16 cellular contexts compared by ENCODE assay signal in the genomic region with DNA sequence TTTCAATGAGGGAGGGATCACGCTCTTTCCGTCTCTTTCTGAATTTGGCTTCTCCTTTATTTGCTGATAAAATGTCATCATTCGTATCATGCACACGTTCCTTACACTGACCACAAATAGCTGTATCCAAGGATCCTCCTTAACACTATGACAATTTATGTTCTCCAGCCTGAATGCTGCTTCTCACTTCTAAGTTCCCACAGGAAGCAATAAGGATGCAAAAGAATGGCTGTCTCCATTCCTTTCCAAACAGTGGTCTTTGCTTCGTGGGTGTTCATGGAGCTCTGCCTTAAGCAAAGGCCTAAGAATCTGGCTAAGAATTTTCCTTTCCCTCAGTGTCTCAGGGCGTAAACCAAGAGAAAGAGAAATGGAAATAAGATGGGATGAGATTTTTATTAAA.
"Had no signal": no experiment of that assay in that cellular context is flagged by ENCODE, and none has a peak within 500 bp of the region (broad histone marks: within the 10 kb centered on the region; RNA-seq: fewer than 3 reads in every experiment).

No MANE protein-coding gene starts in this region.

- H3K9me3 ChIP-seq: left lung had no signal

- H3K27me3 ChIP-seq: brain microvascular endothelial cell, left lung had no signal

- H3K4me1 Mint-ChIP-seq: activated CD4-positive, alpha-beta T cell treated with anti-CD3 and anti-CD28 coated beads, Interleukin-2, amount 10 ng/mL, durations not matched to agents 24 days and 14 days had no signal

- FAIRE-seq: islet of Langerhans had no signal

- DNase-seq: activated CD4-positive, alpha-beta T cell treated with anti-CD3 and anti-CD28 coated beads, Interleukin-2, amount 10 ng/mL, durations not matched to agents 24 days and 14 days; activated CD4-positive, CD25-positive, alpha-beta regulatory T cell; activated CD8-positive, alpha-beta memory T cell treated with anti-CD3 and anti-CD28 coated beads, Interleukin-2, amount 50 U/mL, for 48 hours; activated CD8-positive, alpha-beta T cell treated with anti-CD3 and anti-CD28 coated beads, Interleukin-2, amount 10 ng/mL, durations not matched to agents 7 days and 5 days; activated naive CD8-positive, alpha-beta T cell treated with anti-CD3 and anti-CD28 coated beads for 36 hours; brain microvascular endothelial cell; cerebellar nuclear complex; effector memory CD4-positive, alpha-beta T cell; left lung; nephron progenitor cell; right cardiac atrium; stimulated activated naive CD8-positive, alpha-beta T cell treated with anti-CD3 and anti-CD28 coated beads, Interleukin-15, amount 100 ng/mL, for 72 hours; SW 1271 had no signal

- H3K4me1 ChIP-seq: left lung had no signal

- H3K9me3 Mint-ChIP-seq: activated CD4-positive, alpha-beta T cell treated with anti-CD3 and anti-CD28 coated beads, Interleukin-2, amount 10 ng/mL, durations not matched to agents 24 days and 14 days; activated naive CD8-positive, alpha-beta T cell treated with anti-CD3 and anti-CD28 coated beads for 36 hours; nephron progenitor cell; stimulated activated naive CD8-positive, alpha-beta T cell treated with anti-CD3 and anti-CD28 coated beads, Interleukin-15, amount 100 ng/mL, for 72 hours; T-helper 2 cell treated with Interferon-gamma antibody and Interleukin-4, amounts not matched to agents 5 μg/mL and 100 μg/mL, for 36 hours had no signal

- H3K36me3 ChIP-seq: brain microvascular endothelial cell had no signal

- H3K4me3 ChIP-seq: left lung had no signal

- ATAC-seq: activated CD8-positive, alpha-beta T cell treated with anti-CD3 and anti-CD28 coated beads, Interleukin-2, amount 10 ng/mL, durations not matched to agents 7 days and 5 days; left lung; right cardiac atrium; stimulated activated naive CD8-positive, alpha-beta T cell treated with anti-CD3 and anti-CD28 coated beads, Interleukin-15, amount 100 ng/mL, for 72 hours had no signal

- H3K4me3 Mint-ChIP-seq: activated CD4-positive, alpha-beta T cell treated with anti-CD3 and anti-CD28 coated beads, Interleukin-2, amount 10 ng/mL, durations not matched to agents 24 days and 14 days; activated CD8-positive, alpha-beta T cell treated with anti-CD3 and anti-CD28 coated beads, Interleukin-2, amount 10 ng/mL, durations not matched to agents 7 days and 5 days; activated naive CD8-positive, alpha-beta T cell treated with anti-CD3 and anti-CD28 coated beads for 36 hours; nephron progenitor cell; stimulated activated naive CD8-positive, alpha-beta T cell treated with anti-CD3 and anti-CD28 coated beads, Interleukin-15, amount 100 ng/mL, for 72 hours; T-helper 2 cell treated with Interferon-gamma antibody and Interleukin-4, amounts not matched to agents 5 μg/mL and 100 μg/mL, for 36 hours had no signal

- H3K27ac ChIP-seq: left lung had no signal

- H3K27ac Mint-ChIP-seq: activated CD4-positive, alpha-beta T cell treated with anti-CD3 and anti-CD28 coated beads, Interleukin-2, amount 10 ng/mL, durations not matched to agents 24 days and 14 days; activated CD8-positive, alpha-beta T cell treated with anti-CD3 and anti-CD28 coated beads, Interleukin-2, amount 10 ng/mL, durations not matched to agents 7 days and 5 days; activated naive CD8-positive, alpha-beta T cell treated with anti-CD3 and anti-CD28 coated beads for 36 hours; nephron progenitor cell; progenitor cell of endocrine pancreas; stimulated activated naive CD8-positive, alpha-beta T cell treated with anti-CD3 and anti-CD28 coated beads, Interleukin-15, amount 100 ng/mL, for 72 hours; T-helper 2 cell treated with Interferon-gamma antibody and Interleukin-4, amounts not matched to agents 5 μg/mL and 100 μg/mL, for 36 hours had no signal

- H3K27me3 Mint-ChIP-seq: activated CD4-positive, alpha-beta T cell treated with anti-CD3 and anti-CD28 coated beads, Interleukin-2, amount 10 ng/mL, durations not matched to agents 24 days and 14 days; activated naive CD8-positive, alpha-beta T cell treated with anti-CD3 and anti-CD28 coated beads for 36 hours; progenitor cell of endocrine pancreas; stimulated activated naive CD8-positive, alpha-beta T cell treated with anti-CD3 and anti-CD28 coated beads, Interleukin-15, amount 100 ng/mL, for 72 hours had no signal
